Comparison of ENCODE assay signal across 10 cellular contexts in the genomic region with DNA sequence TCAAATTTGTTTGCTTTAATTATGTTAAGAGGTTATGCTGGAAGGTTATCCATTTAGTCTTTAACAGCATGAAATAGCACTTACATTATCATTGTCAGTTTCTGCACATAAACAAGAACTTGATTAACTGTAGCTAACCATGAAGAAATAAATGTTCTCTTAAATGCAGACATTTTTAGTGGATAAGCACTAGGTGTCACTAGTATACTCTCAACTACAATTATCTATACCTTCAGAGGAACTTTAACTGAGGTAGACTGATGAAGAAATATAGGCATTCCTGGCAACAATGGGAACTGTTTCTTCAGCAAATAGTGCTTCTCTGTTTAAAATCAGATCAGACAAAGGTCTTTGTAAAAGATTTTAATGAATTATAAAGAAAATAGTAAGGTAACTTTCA.
DNase-seq lines count a peak whose midpoint lies in the region; ATAC-seq and TF ChIP-seq lines count a peak whose summit lies in the region.
"Had no signal": no experiment of that assay in that cellular context is flagged by ENCODE, and none has a peak within 500 bp of the region (broad histone marks: within the 10 kb centered on the region; RNA-seq: fewer than 3 reads in every experiment).

No MANE protein-coding gene starts in this region.

- H3K36me3 ChIP-seq in cardiac muscle cell = no peaks in the 10 kb centered on the region
- H3K36me3 ChIP-seq in esophagus muscularis mucosa = no peaks in the 10 kb centered on the region

- CTCF ChIA-PET in activated naive CD4-positive, alpha-beta T cell treated with anti-CD3 and anti-CD28 coated beads, Interleukin-2, amount 10 ng/mL, durations not matched to agents 7 days and 5 days (lab: Charles Lee) = interaction anchor here (0.6 to 1.7 kb wide), 4 partner anchors 235 to 245 kb away, joined by 3 to 4 read pairs (median 3); no protein-coding TSS in a partner anchor

- no peak for ATAC-seq in Right ventricle myocardium inferior
- ATAC-seq in HG03280 (IDR thresholded peaks at IDR 0.05; ENCODE audit: unreplicated experiment) = no peak

- no peaks in the 10 kb centered on the region for H3K27me3 Mint-ChIP-seq in type B pancreatic cell
- H3K27me3 Mint-ChIP-seq in activated naive CD4-positive, alpha-beta T cell treated with anti-CD3 and anti-CD28 coated beads, Interleukin-2, amount 10 ng/mL, durations not matched to agents 7 days and 5 days = no peaks in the 10 kb centered on the region
- H3K27me3 Mint-ChIP-seq: CD4-positive, alpha-beta T cell had no signal

- peaks cover 4% of the 10 kb centered on the region for H3K9me3 Mint-ChIP-seq in type B pancreatic cell
- H3K9me3 Mint-ChIP-seq in activated naive CD4-positive, alpha-beta T cell treated with anti-CD3 and anti-CD28 coated beads, Interleukin-2, amount 10 ng/mL, durations not matched to agents 7 days and 5 days = no peaks in the 10 kb centered on the region

- DNase-seq in cardiac muscle cell (ENCODE audit: low read depth in 1 of 2, low spot score in 1 of 2) (peak; percentile 20 to 30), Right ventricle myocardium inferior (ENCODE audit: missing footprints) (no peak), NCI-H748 treated with DMSO at 0.1 percent for 48 hours (lab: John Stamatoyannopoulos, UW) (peak; percentile 46), esophagus muscularis mucosa (ENCODE audit: extremely low spot score) (no peak), type B pancreatic cell (ENCODE audit: extremely low spot score, unreplicated experiment) (no peak), C1 segment of cervical spinal cord (lab: John Stamatoyannopoulos, UW) (no peak)
- DNase-seq in activated naive CD4-positive, alpha-beta T cell treated with anti-CD3 and anti-CD28 coated beads, Interleukin-2, amount 10 ng/mL, durations not matched to agents 7 days and 5 days = no peak
- DNase-seq: CD4-positive, alpha-beta T cell; foreskin fibroblast had no signal

- H3K9me3 ChIP-seq in cardiac muscle cell (ENCODE audit: low read depth) (no peaks in the 10 kb centered on the region), esophagus muscularis mucosa (no peaks in the 10 kb centered on the region)

- no peak for TF ChIP-seq POLR2A in esophagus muscularis mucosa (IDR thresholded peaks at IDR 0.05; ENCODE audit: low read depth)

- H3K4me1 ChIP-seq in cardiac muscle cell (ENCODE audit: low read depth) = no peaks in the 10 kb centered on the region
- H3K4me1 ChIP-seq in esophagus muscularis mucosa = no peaks in the 10 kb centered on the region

- no peaks in the 10 kb centered on the region for H3K36me3 Mint-ChIP-seq in type B pancreatic cell
- no peaks in the 10 kb centered on the region for H3K36me3 Mint-ChIP-seq in activated naive CD4-positive, alpha-beta T cell treated with anti-CD3 and anti-CD28 coated beads, Interleukin-2, amount 10 ng/mL, durations not matched to agents 7 days and 5 days

- H3K4me1 Mint-ChIP-seq in type B pancreatic cell (ENCODE audit: unreplicated experiment) = peaks cover 5% of the 10 kb centered on the region
- no peaks in the 10 kb centered on the region for H3K4me1 Mint-ChIP-seq in activated naive CD4-positive, alpha-beta T cell treated with anti-CD3 and anti-CD28 coated beads, Interleukin-2, amount 10 ng/mL, durations not matched to agents 7 days and 5 days

- no peak overlapping the region for H3K4me3 ChIP-seq in cardiac muscle cell
- H3K4me3 ChIP-seq in esophagus muscularis mucosa = no peak overlapping the region

- TF ChIP-seq EP300 in esophagus muscularis mucosa (IDR thresholded peaks at IDR 0.05) = no peak

- H3K27me3 ChIP-seq in cardiac muscle cell (no peaks in the 10 kb centered on the region), esophagus muscularis mucosa (no peaks in the 10 kb centered on the region)

- H3K27ac ChIP-seq in cardiac muscle cell (no peak overlapping the region), esophagus muscularis mucosa (replicated peaks in 1 of 4) (no peak overlapping the region)

- intact Hi-C loops in Right ventricle myocardium inferior (cut with DNase I) (loop anchor here (2.0 kb wide), 1 partner anchor 235 kb away; no protein-coding TSS in a partner anchor), esophagus muscularis mucosa (cut with DNase I) (loop anchor here (5.0 kb wide), 1 partner anchor 233 kb away; no protein-coding TSS in a partner anchor)

- peak; percentile 13 for TF ChIP-seq CTCF in cardiac muscle cell (IDR thresholded peaks at IDR 0.05; ENCODE audit: low read depth, low read length)
- peak in 2 of 3 experiments; percentile 8 to 19 for TF ChIP-seq CTCF in esophagus muscularis mucosa (IDR thresholded peaks at IDR 0.05)
- TF ChIP-seq CTCF in type B pancreatic cell (conservative IDR thresholded peaks at IDR 0.05) = peak; percentile 60

- no peak overlapping the region for H3K4me3 Mint-ChIP-seq in type B pancreatic cell
- H3K4me3 Mint-ChIP-seq in activated naive CD4-positive, alpha-beta T cell treated with anti-CD3 and anti-CD28 coated beads, Interleukin-2, amount 10 ng/mL, durations not matched to agents 7 days and 5 days = no peak overlapping the region
- H3K4me3 Mint-ChIP-seq: CD4-positive, alpha-beta T cell had no signal

- H3K27ac Mint-ChIP-seq in type B pancreatic cell = no peak overlapping the region
- no peak overlapping the region for H3K27ac Mint-ChIP-seq in activated naive CD4-positive, alpha-beta T cell treated with anti-CD3 and anti-CD28 coated beads, Interleukin-2, amount 10 ng/mL, durations not matched to agents 7 days and 5 days
- H3K27ac Mint-ChIP-seq: CD4-positive, alpha-beta T cell had no signal

Comparison
In these comparisons a context has a peak if more than half of its experiments do, and no peak if none do; other contexts are left out.
1. DNase-seq: peak in cardiac muscle cell (2 of 2) and NCI-H748 treated with DMSO at 0.1 percent for 48 hours (single experiment); none in Right ventricle myocardium inferior (single experiment), esophagus muscularis mucosa (single experiment), type B pancreatic cell (single experiment), activated naive CD4-positive, alpha-beta T cell treated with anti-CD3 and anti-CD28 coated beads, Interleukin-2, amount 10 ng/mL, durations not matched to agents 7 days and 5 days (single experiment) and C1 segment of cervical spinal cord (0 of 14).
2. Peak in every context shown above with its lines, with median percentiles within 50 percentile points of each other: CTCF ChIP-seq.